Comparison of ENCODE assay signal across 13 cellular contexts in genomic region chr2:41937921-41938708, GRCh38.
DNase-seq lines count a peak whose midpoint lies in the region; ATAC-seq and TF ChIP-seq lines count a peak whose summit lies in the region.
"Had no signal": no experiment of that assay in that cellular context is flagged by ENCODE, and none has a peak within 500 bp of the region (broad histone marks: within the 10 kb centered on the region; RNA-seq: fewer than 3 reads in every experiment).

No MANE protein-coding gene starts in this region.

- H3K4ac ChIP-seq in neuronal stem cell (ENCODE audit: low read length) = no peak overlapping the region

- WGBS in neuronal stem cell (ENCODE audit: extremely low coverage in 2 of 2, insufficient read length in 2 of 2, insufficient replicate concordance in 1 of 2), 2 donors = no CpG with 5 or more reads among the region's 9 CpGs

- no peak overlapping the region for H4K91ac ChIP-seq in neuronal stem cell (ENCODE audit: low read depth, low read length, poor library complexity)

- peak overlapping the region; percentile 73 for H2AK5ac ChIP-seq in neuronal stem cell (ENCODE audit: low read depth, low read length)

- peak overlapping the region; percentile 83 for H3K4me3 Mint-ChIP-seq in glutamatergic neuron (ENCODE audit: unreplicated experiment)

- ATAC-seq in RWPE2 (ENCODE audit: low read depth) (peak; percentile 31; the same call in 2 of the 3 replicates), HG03571 (IDR thresholded peaks at IDR 0.05; ENCODE audit: unreplicated experiment) (no peak), GM18907 (IDR thresholded peaks at IDR 0.05; ENCODE audit: unreplicated experiment) (no peak)

- H3K4me3 ChIP-seq in BE2C (ENCODE audit: low read depth, low read length) (no peak overlapping the region), RWPE2 (ENCODE audit: severe bottlenecking) (no peak overlapping the region), neuronal stem cell (ENCODE audit: low read length in 2 of 2) (no peak overlapping the region), MM.1S (ENCODE audit: low read length) (no peak overlapping the region)
- H3K4me3 ChIP-seq: skin epidermis had no signal

- no peaks in the 10 kb centered on the region for H3K9me3 ChIP-seq in BE2C
- no peaks in the 10 kb centered on the region for H3K9me3 ChIP-seq in RWPE2 (ENCODE audit: severe bottlenecking)
- H3K9me3 ChIP-seq in neuronal stem cell (replicated peaks in 1 of 2; ENCODE audit: control insufficient read depth in 2 of 2, insufficient read depth in 1 of 2, low read depth in 1 of 2, low read length in 2 of 2) = no peaks in the 10 kb centered on the region
- no peaks in the 10 kb centered on the region for H3K9me3 ChIP-seq in MM.1S (replicated peaks; ENCODE audit: insufficient read depth, low read length)

- H3K4me1 Mint-ChIP-seq in glutamatergic neuron (ENCODE audit: low read depth, unreplicated experiment) = peaks cover 75% of the 10 kb centered on the region

- H2BK120ac ChIP-seq in neuronal stem cell (ENCODE audit: low read depth, low read length) = no peak overlapping the region

- H3K27ac ChIP-seq in RWPE2 (ENCODE audit: poor library complexity, severe bottlenecking) (no peak overlapping the region), neuronal stem cell (replicated peaks; ENCODE audit: low read length) (no peak overlapping the region), MM.1S (ENCODE audit: low read length) (no peak overlapping the region)

- no peak overlapping the region for H3K9ac ChIP-seq in neuronal stem cell (ENCODE audit: low read depth, low read length, poor library complexity)
- no peak overlapping the region for H3K9ac ChIP-seq in MM.1S (ENCODE audit: low read length)

- no peaks in the 10 kb centered on the region for H4K20me1 ChIP-seq in MM.1S (ENCODE audit: insufficient read depth, low read length)

- no peaks in the 10 kb centered on the region for H3K36me3 ChIP-seq in BE2C
- H3K36me3 ChIP-seq in RWPE2 (ENCODE audit: low read depth) = no peaks in the 10 kb centered on the region
- H3K36me3 ChIP-seq in neuronal stem cell (replicated peaks in 1 of 2; ENCODE audit: control insufficient read depth in 2 of 2, insufficient read depth in 2 of 2, low read length in 2 of 2) = no peaks in the 10 kb centered on the region
- H3K36me3 ChIP-seq in MM.1S (replicated peaks; ENCODE audit: insufficient read depth, low read length) = no peaks in the 10 kb centered on the region

- peaks cover 12% of the 10 kb centered on the region for H3K36me3 Mint-ChIP-seq in glutamatergic neuron (ENCODE audit: unreplicated experiment)

- peak overlapping the region; percentile 98 for H3K27ac Mint-ChIP-seq in glutamatergic neuron (ENCODE audit: unreplicated experiment)

- peak overlapping the region; percentile 53 for H2AFZ ChIP-seq in neuronal stem cell (ENCODE audit: low read length)
- no peak overlapping the region for H2AFZ ChIP-seq in MM.1S (ENCODE audit: low read length)

- H3F3A ChIP-seq in MM.1S (ENCODE audit: insufficient read depth, low read length) = no peaks in the 10 kb centered on the region

- H3K4me1 ChIP-seq in BE2C (peaks cover 17% of the 10 kb centered on the region), RWPE2 (ENCODE audit: insufficient read depth, poor library complexity, severe bottlenecking) (no peaks in the 10 kb centered on the region), neuronal stem cell (ENCODE audit: control insufficient read depth in 2 of 2, insufficient read depth in 1 of 2, low read depth in 1 of 2, low read length in 2 of 2) (peaks cover 19 to 44% of the 10 kb centered on the region in 2 donors), MM.1S (ENCODE audit: low read length) (peaks cover 14% of the 10 kb centered on the region)

- no peak overlapping the region for H2BK15ac ChIP-seq in neuronal stem cell (ENCODE audit: low read length)

- H3K79me2 ChIP-seq in MM.1S (ENCODE audit: low read length) = no peaks in the 10 kb centered on the region

- H3K27me3 Mint-ChIP-seq in glutamatergic neuron (ENCODE audit: unreplicated experiment) = peaks cover 22% of the 10 kb centered on the region

- peak overlapping the region; percentile 22 for H3K14ac ChIP-seq in neuronal stem cell (ENCODE audit: low read length)

- H3K18ac ChIP-seq in neuronal stem cell (ENCODE audit: low read length) = peak overlapping the region; percentile 74

- H3K27me3 ChIP-seq in BE2C (no peaks in the 10 kb centered on the region), RWPE2 (ENCODE audit: insufficient read depth, poor library complexity, severe bottlenecking) (no peaks in the 10 kb centered on the region), neuronal stem cell (ENCODE audit: control insufficient read depth in 3 of 3, insufficient read depth in 3 of 3, low read depth in 1 of 3, low read length in 3 of 3) (no peaks in the 10 kb centered on the region), MM.1S (replicated peaks; ENCODE audit: insufficient read depth, low read length) (no peaks in the 10 kb centered on the region)

- H4K8ac ChIP-seq in neuronal stem cell (ENCODE audit: low read depth, low read length) = no peak overlapping the region

- peaks cover 48% of the 10 kb centered on the region for H3K9me3 Mint-ChIP-seq in glutamatergic neuron (ENCODE audit: unreplicated experiment)

- H3K23ac ChIP-seq in neuronal stem cell (ENCODE audit: low read depth, low read length, poor library complexity) = no peak overlapping the region

- TF ChIP-seq CTCF in BE2C (IDR thresholded peaks at IDR 0.05; ENCODE audit: low read depth, low read length) = no peak
- TF ChIP-seq CTCF in RWPE2 (IDR thresholded peaks at IDR 0.05; ENCODE audit: poor library complexity, severe bottlenecking) = no peak
- no peak for TF ChIP-seq CTCF in glutamatergic neuron (IDR thresholded peaks at IDR 0.05; ENCODE audit: partially characterized antibody, unreplicated experiment)
- no peak for TF ChIP-seq CTCF in MM.1S (IDR thresholded peaks at IDR 0.05; ENCODE audit: low read length)

- H3K9me2 ChIP-seq in MM.1S (replicated peaks; ENCODE audit: insufficient read depth, low read length) = no peaks in the 10 kb centered on the region

- no peak overlapping the region for H2BK12ac ChIP-seq in neuronal stem cell (ENCODE audit: low read length)

- no peak overlapping the region for H3K4me2 ChIP-seq in neuronal stem cell (ENCODE audit: insufficient read depth, low read length, poor library complexity, severe bottlenecking)
- H3K4me2 ChIP-seq in MM.1S (ENCODE audit: low read depth, low read length) = no peak overlapping the region

- no peaks in the 10 kb centered on the region for H3K79me1 ChIP-seq in neuronal stem cell (ENCODE audit: low read depth, low read length)

- peak; percentile 69 for DNase-seq in BE2C
- no peak for DNase-seq in RWPE2 (ENCODE audit: low spot score)
- DNase-seq in glutamatergic neuron = no peak
- DNase-seq in neuronal stem cell (ENCODE audit: low spot score) = no peak
- DNase-seq in SIG-M5 treated with dmso at 0.1 percent for 504 hours (lab: John Stamatoyannopoulos, UW; ENCODE audit: unreplicated experiment) = no peak
- DNase-seq in MM.1S = no peak
- DNase-seq: activated CD8-positive, alpha-beta memory T cell treated with anti-CD3 and anti-CD28 coated beads for 24 hours; KG1; NCI-H1694; NCI-H774 had no signal

- peak overlapping the region; percentile 19 for H2BK5ac ChIP-seq in neuronal stem cell (ENCODE audit: low read length)
